In the genomic region with DNA sequence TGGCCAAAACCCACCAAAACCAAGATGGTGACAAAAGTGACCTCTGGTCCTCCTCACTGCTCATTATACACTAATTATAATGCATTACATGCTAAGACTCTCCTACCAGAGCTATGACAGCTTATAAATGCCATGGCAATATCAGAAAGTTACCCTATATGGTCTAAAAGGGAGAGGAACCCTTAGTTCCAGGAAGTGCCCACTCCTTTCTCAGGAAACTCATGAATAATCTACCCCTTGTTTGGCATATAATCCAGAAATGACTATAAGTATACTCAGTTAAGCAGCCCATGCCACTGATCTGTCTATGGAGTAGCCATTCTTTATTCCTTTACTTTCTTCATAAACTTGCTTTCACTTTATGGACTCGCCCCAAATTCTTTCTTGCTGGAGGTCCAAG, we compare ENCODE assay signal across 13 cellular contexts.
"Had no signal": no experiment of that assay in that cellular context is flagged by ENCODE, and none has a peak within 500 bp of the region (broad histone marks: within the 10 kb centered on the region; RNA-seq: fewer than 3 reads in every experiment).

No MANE protein-coding gene starts in this region.

- H3K9me3 ChIP-seq: esophagus squamous epithelium, lower lobe of right lung, ovary, sigmoid colon, SK-N-SH, vagina had no signal

- H3K4me3 Mint-ChIP-seq: mesothelial cell of epicardium, neural progenitor cell had no signal

- H3K4me3 ChIP-seq: esophagus squamous epithelium, lower lobe of right lung, neural progenitor cell, ovary, sigmoid colon, vagina had no signal

- ATAC-seq: foreskin keratinocyte, left cardiac atrium, lower lobe of right lung had no signal

- H3K9me3 Mint-ChIP-seq: mesothelial cell of epicardium, neural progenitor cell had no signal

- H3K36me3 ChIP-seq: esophagus squamous epithelium, lower lobe of right lung, neural progenitor cell, ovary, sigmoid colon, vagina had no signal

- H3K27ac Mint-ChIP-seq: mesothelial cell of epicardium, neural progenitor cell had no signal

- H3K36me3 Mint-ChIP-seq: mesothelial cell of epicardium, neural progenitor cell had no signal

- H3K27ac ChIP-seq: esophagus squamous epithelium, foreskin keratinocyte, lower lobe of right lung, neural progenitor cell, ovary, sigmoid colon, vagina had no signal

- DNase-seq: activated effector memory CD4-positive, alpha-beta T cell treated with Interleukin-2 at 50 U/mL for 16 hours; esophagus squamous epithelium; foreskin keratinocyte; head of caudate nucleus; left cardiac atrium; lower lobe of right lung; ovary; sigmoid colon; SK-N-SH; stimulated activated CD4-positive, alpha-beta T cell treated with anti-CD3 and anti-CD28 coated beads, Interleukin-2, amount 100 ng/mL, for 24 hours had no signal

- H3K27me3 ChIP-seq: esophagus squamous epithelium, foreskin keratinocyte, neural progenitor cell, ovary, vagina had no signal

- H3K4me1 ChIP-seq: lower lobe of right lung, sigmoid colon, vagina had no signal
